ENCODE assay signal across 10 cellular contexts in the genomic region with DNA sequence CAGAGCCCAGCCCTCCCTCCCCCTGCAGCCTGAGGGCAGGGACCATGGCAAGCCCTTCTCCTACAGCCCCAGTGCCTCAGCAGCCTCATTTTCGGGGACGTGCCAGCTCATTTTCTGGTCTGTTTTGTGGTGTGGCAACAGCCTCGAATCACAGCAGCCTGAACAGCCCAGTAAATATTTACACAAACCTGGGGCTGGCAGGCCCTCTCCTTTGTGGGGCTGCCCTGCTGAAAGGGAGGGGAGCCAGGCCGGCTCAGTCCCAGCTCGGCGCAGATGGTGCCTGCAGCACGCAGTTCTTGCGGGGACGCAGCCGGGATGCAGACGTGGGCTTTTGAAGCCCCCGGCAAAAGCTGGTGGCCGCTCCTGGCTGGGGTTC.
A peak's percentile ranks its signal among the peaks of the same experiment; 100 is the strongest.
DNase-seq lines count a peak whose midpoint lies in the region; ATAC-seq, FAIRE-seq and TF ChIP-seq lines count a peak whose summit lies in the region.
"Had no signal": no experiment of that assay in that cellular context is flagged by ENCODE, and none has a peak within 500 bp of the region (broad histone marks: within the 10 kb centered on the region; RNA-seq: fewer than 3 reads in every experiment).

No MANE protein-coding gene starts in this region.

- H2AFZ ChIP-seq in H1 (ENCODE audit: low read length): no peak overlapping the region

- no peak for TF ChIP-seq EP300 in H1 (IDR thresholded peaks at IDR 0.05; ENCODE audit: borderline replicate concordance in 1 of 2, low read depth in 2 of 2, low read length in 2 of 2)

- TF ChIP-seq RAD21 in H1 (IDR thresholded peaks at IDR 0.05 in 1 of 2, conservative IDR thresholded peaks at IDR 0.05 in 1 of 2; ENCODE audit: low read depth in 2 of 2, low read length in 2 of 2): no peak

- intact Hi-C loops in posterior vena cava (cut with DNase I): loop anchor here in 1 of 2 donors (10.0 kb wide), 1 partner anchor 1676 kb away; no protein-coding TSS in a partner anchor

- 0 out of 2 replicates have a peak overlapping the region, but pooled peaks have one; percentile 27 for H2BK12ac ChIP-seq in H1 (ENCODE audit: low read depth, low read length)

- no peak overlapping the region for H2AK5ac ChIP-seq in H1 (ENCODE audit: low read depth, low read length)

- H4K5ac ChIP-seq in H1 (ENCODE audit: insufficient read length, low read depth, low read length): no peak overlapping the region

- no peak overlapping the region for H3K4me2 ChIP-seq in H1 (ENCODE audit: insufficient read depth in 1 of 2, low read depth in 2 of 2, low read length in 2 of 2)

- H3K14ac ChIP-seq in H1 (ENCODE audit: insufficient read length): no peak overlapping the region

- FAIRE-seq in H1 (lab: Jason Lieb, UNC): no peak

- no peak overlapping the region for H3K56ac ChIP-seq in H1 (replicated peaks; ENCODE audit: insufficient read length, low read depth, low read length)

- in situ Hi-C loops in ACHN (cut with HindIII; ENCODE audit: low pct_ligation_motif_present, low pct_unique_long_range_greater_than_20kb, low sequenced_read_pairs): no loop called here

- H2BK20ac ChIP-seq in H1 (ENCODE audit: low read length): no peak overlapping the region

- no peak overlapping the region for H2BK15ac ChIP-seq in H1 (ENCODE audit: low read length)

- ATAC-seq in HG03039 (IDR thresholded peaks at IDR 0.05; ENCODE audit: unreplicated experiment): no peak

- no peaks in the 10 kb centered on the region for H3K79me1 ChIP-seq in H1 (ENCODE audit: low read depth, low read length)

- no peak overlapping the region for H2BK5ac ChIP-seq in H1 (ENCODE audit: low read depth, low read length)

- no peak overlapping the region; the same call in 1 of the 2 replicates for H4K8ac ChIP-seq in H1 (ENCODE audit: extremely low read depth, insufficient read depth, low read length)

- H4K91ac ChIP-seq in H1 (replicated peaks; ENCODE audit: insufficient read length, low read length): no peak overlapping the region

- H3K4ac ChIP-seq in H1 (replicated peaks; ENCODE audit: insufficient read length, low read depth, low read length): no peak overlapping the region

- H3K9me3 ChIP-seq in H1 (ENCODE audit: insufficient read depth in 2 of 2, low read depth in 1 of 2, low read length in 1 of 2): peaks cover 0 to 6% of the 10 kb centered on the region in 2 experiments; a peak in 2 of 4 replicates

- peak; percentile 60 for DNase-seq in ELF-1 (ENCODE audit: low read depth, low spot score)
- peak; percentile 60 for DNase-seq in NCI-H2029 (lab: John Stamatoyannopoulos, UW)
- DNase-seq in H1 (ENCODE audit: low read depth in 1 of 2, low spot score in 2 of 2): no peak
- peak; percentile 24 for DNase-seq in posterior vena cava (ENCODE audit: low spot score)
- DNase-seq in amniotic stem cell (lab: John Stamatoyannopoulos, UW): no peak
- no peak for DNase-seq in ACHN
- DNase-seq: activated CD8-positive, alpha-beta memory T cell treated with anti-CD3 and anti-CD28 coated beads, Interleukin-2, amount 50 U/mL, for 4 hours; HFFc6; Karpas-422 had no signal

- H3K4me3 ChIP-seq in H1 (ENCODE audit: extremely low read depth in 1 of 4, insufficient read depth in 2 of 4, low read depth in 3 of 4, low read length in 4 of 4): no peak overlapping the region

- POLR2A ChIA-PET in H1 (lab: Charles Lee; ENCODE audit: partially characterized antibody): no interaction called here

- 85% methylated on average over 13 of the region's 13 CpGs; no CpG with 5 or more reads in 1 of the 2 experiments for WGBS in H1 (ENCODE audit: extremely low coverage in 1 of 2, insufficient coverage in 1 of 2, insufficient read length in 1 of 2, insufficient replicate concordance in 2 of 2, low coverage in 1 of 2, low lambda C conversion rate in 2 of 2, missing lambda C conversion rate in 1 of 2), 2 experiments

- H3K23me2 ChIP-seq in H1 (ENCODE audit: low read depth, low read length): no peaks in the 10 kb centered on the region

- H2BK120ac ChIP-seq in H1 (replicated peaks; ENCODE audit: low read depth, low read length): no peak overlapping the region

- H3K18ac ChIP-seq in H1 (ENCODE audit: extremely low read depth, low read length): no peak overlapping the region; the same call in 1 of the 2 replicates

- CTCF ChIA-PET in H1 (lab: Charles Lee; ENCODE audit: partially characterized antibody): no interaction called here

- TF ChIP-seq CTCF in H1 (IDR thresholded peaks at IDR 0.05; ENCODE audit: control extremely low read depth in 1 of 3, insufficient read depth in 1 of 3, low read depth in 1 of 3, low read length in 3 of 3): no peak

- H3K4me1 ChIP-seq in H1 (replicated peaks in 1 of 4; ENCODE audit: control insufficient read depth in 3 of 4, insufficient read depth in 4 of 4, low read length in 3 of 4): peaks cover 0 to 12% (median 6%) of the 10 kb centered on the region in 4 experiments; a peak in 5 of 7 replicates

- H3K27ac ChIP-seq in H1 (ENCODE audit: low read depth, low read length): no peak overlapping the region

- H4K20me1 ChIP-seq in H1 (replicated peaks in 1 of 2; ENCODE audit: control insufficient read depth in 1 of 2, insufficient read depth in 2 of 2, low read length in 2 of 2): no peaks in the 10 kb centered on the region

- H3K79me2 ChIP-seq in H1 (ENCODE audit: control insufficient read depth in 1 of 2, insufficient read depth in 2 of 2, low read length in 2 of 2): no peaks in the 10 kb centered on the region

- H3K27me3 ChIP-seq in H1 (replicated peaks in 1 of 4; ENCODE audit: control insufficient read depth in 3 of 4, extremely low read depth in 1 of 4, insufficient read depth in 3 of 4, low read length in 3 of 4): no peaks in the 10 kb centered on the region; a peak in 1 of 7 replicates

- no peak overlapping the region for H3K23ac ChIP-seq in H1 (ENCODE audit: insufficient read length)

- TF ChIP-seq POLR2A in H1 (IDR thresholded peaks at IDR 0.05; ENCODE audit: control extremely low read depth in 1 of 2, low read depth in 2 of 2, low read length in 2 of 2): no peak

- H3K36me3 ChIP-seq in H1 (ENCODE audit: control insufficient read depth in 2 of 4, insufficient read depth in 4 of 4, low read length in 3 of 4): no peaks in the 10 kb centered on the region

- no peak overlapping the region for H3K9ac ChIP-seq in H1 (replicated peaks in 1 of 4; ENCODE audit: extremely low read depth in 1 of 4, low read depth in 3 of 4, low read length in 3 of 4)

TF ChIP-seq in H1, 55 proteins besides CTCF, POLR2A, EP300 and RAD21:
- TF ChIP-seq, protein P1, sequence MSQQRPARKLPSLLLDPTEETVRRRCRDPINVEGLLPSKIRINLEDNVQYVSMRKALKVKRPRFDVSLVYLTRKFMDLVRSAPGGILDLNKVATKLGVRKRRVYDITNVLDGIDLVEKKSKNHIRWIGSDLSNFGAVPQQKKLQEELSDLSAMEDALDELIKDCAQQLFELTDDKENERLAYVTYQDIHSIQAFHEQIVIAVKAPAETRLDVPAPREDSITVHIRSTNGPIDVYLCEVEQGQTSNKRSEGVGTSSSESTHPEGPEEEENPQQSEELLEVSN (IDR thresholded peaks at IDR 0.05): no peak
- TF ChIP-seq KDM5A (IDR thresholded peaks at IDR 0.05; ENCODE audit: low read length) (no peak), CHD1 (IDR thresholded peaks at IDR 0.05; ENCODE audit: low read depth, low read length) (no peak), GABPA (IDR thresholded peaks at IDR 0.05; ENCODE audit: borderline replicate concordance, insufficient read depth, low read length) (no peak), CHD2 (IDR thresholded peaks at IDR 0.05; ENCODE audit: low read length) (no peak), SP1 (IDR thresholded peaks at IDR 0.05; ENCODE audit: low read depth, low read length) (no peak), BRCA1 (IDR thresholded peaks at IDR 0.05; ENCODE audit: low read depth, low read length) (no peak), CEBPB (IDR thresholded peaks at IDR 0.05; ENCODE audit: low read depth, low read length) (no peak)
- TF ChIP-seq, protein P2, sequence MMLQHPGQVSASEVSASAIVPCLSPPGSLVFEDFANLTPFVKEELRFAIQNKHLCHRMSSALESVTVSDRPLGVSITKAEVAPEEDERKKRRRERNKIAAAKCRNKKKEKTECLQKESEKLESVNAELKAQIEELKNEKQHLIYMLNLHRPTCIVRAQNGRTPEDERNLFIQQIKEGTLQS (IDR thresholded peaks at IDR 0.05; ENCODE audit: insufficient read depth, low read depth, low read length): no peak
- TF ChIP-seq, protein P3, sequence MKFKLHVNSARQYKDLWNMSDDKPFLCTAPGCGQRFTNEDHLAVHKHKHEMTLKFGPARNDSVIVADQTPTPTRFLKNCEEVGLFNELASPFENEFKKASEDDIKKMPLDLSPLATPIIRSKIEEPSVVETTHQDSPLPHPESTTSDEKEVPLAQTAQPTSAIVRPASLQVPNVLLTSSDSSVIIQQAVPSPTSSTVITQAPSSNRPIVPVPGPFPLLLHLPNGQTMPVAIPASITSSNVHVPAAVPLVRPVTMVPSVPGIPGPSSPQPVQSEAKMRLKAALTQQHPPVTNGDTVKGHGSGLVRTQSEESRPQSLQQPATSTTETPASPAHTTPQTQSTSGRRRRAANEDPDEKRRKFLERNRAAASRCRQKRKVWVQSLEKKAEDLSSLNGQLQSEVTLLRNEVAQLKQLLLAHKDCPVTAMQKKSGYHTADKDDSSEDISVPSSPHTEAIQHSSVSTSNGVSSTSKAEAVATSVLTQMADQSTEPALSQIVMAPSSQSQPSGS (IDR thresholded peaks at IDR 0.05; ENCODE audit: low read length): no peak

Comparison
In these comparisons a context has a peak if more than half of its experiments do, and no peak if none do; other contexts are left out.
1. DNase-seq: peak in ELF-1 (single experiment), NCI-H2029 (single experiment) and posterior vena cava (single experiment); none in H1 (0 of 2), amniotic stem cell (single experiment) and ACHN (single experiment).